7 cellular contexts compared by ENCODE assay signal in the genomic region with DNA sequence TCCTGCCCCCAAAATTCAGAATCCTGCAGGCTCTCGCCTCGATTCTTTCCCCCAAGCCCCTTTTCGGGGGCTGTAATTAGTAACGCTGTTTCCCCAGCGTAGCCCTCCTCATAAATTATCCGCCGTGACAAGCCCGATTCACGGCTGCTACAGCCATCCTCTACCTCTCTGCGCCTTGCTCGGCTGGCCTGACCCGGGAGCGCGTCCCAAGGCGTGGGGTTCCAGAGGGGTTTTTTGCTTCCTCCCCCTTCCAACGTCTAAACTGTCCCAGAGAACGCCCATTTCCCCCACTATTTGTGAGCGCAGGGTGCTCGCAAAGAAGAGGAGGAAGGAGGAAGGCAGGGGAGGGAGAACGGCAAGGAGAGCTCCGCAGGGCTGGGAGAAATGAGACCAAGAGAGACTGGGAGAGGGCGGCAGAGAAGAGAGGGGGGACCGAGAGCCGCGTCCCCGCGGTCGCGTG. TPM values are rescaled to one million over a fixed set of nuclear protein-coding genes. Genes with fewer than 3 reads are reported as not detected.
DNase-seq lines count a peak whose midpoint lies in the region; ATAC-seq and TF ChIP-seq lines count a peak whose summit lies in the region.
"Had no signal": no experiment of that assay in that cellular context is flagged by ENCODE, and none has a peak within 500 bp of the region (broad histone marks: within the 10 kb centered on the region; RNA-seq: fewer than 3 reads in every experiment).

No MANE protein-coding gene starts in this region.

- WGBS in mammary epithelial cell (ENCODE audit: low coverage, missing lambda C conversion rate): 7% methylated on average over 16 of the region's 29 CpGs

- H3K27ac ChIP-seq in mammary epithelial cell (ENCODE audit: insufficient read depth, low read depth, low read length): peak overlapping the region; percentile 89

- H3K9me3 ChIP-seq in mammary epithelial cell (replicated peaks; ENCODE audit: insufficient read depth, low read length): no peaks in the 10 kb centered on the region

- H3K4me2 ChIP-seq in mammary epithelial cell (ENCODE audit: insufficient read depth, low read depth, low read length): peak overlapping the region; percentile 95

- no peak for DNase-seq in H7
- DNase-seq in mammary epithelial cell: peak; percentile 44
- no peak for DNase-seq in natural killer cell treated with Interleukin-12 subunit alpha and Interleukin-12 subunit beta and Interleukin-15 and Interleukin-18, amount 100 ng/mL, for 72 hours (ENCODE audit: low spot score)
- DNase-seq in central memory CD4-positive, alpha-beta T cell: no peak
- DNase-seq in activated CD4-positive, alpha-beta T cell treated with anti-CD3 and anti-CD28 coated beads, Interleukin-2, amount 10 ng/mL, durations not matched to agents 24 days and 14 days: no peak

- intact Hi-C loops in mammary epithelial cell (cut with micrococcal nuclease): loop anchor here (1.0 to 5.0 kb wide), 8 partner anchors 456 to 1250 kb away; a partner anchor contains a TSS
- intact Hi-C loops in activated CD4-positive, alpha-beta T cell treated with anti-CD3 and anti-CD28 coated beads, Interleukin-2, amount 10 ng/mL, durations not matched to agents 24 days and 14 days (cut with micrococcal nuclease): no loop called here

- peaks cover 33 to 43% of the 10 kb centered on the region in 2 donors for H3K27me3 Mint-ChIP-seq in natural killer cell treated with Interleukin-12 subunit alpha and Interleukin-12 subunit beta and Interleukin-15 and Interleukin-18, amount 100 ng/mL, for 72 hours
- peaks cover 25% of the 10 kb centered on the region for H3K27me3 Mint-ChIP-seq in activated CD4-positive, alpha-beta T cell treated with anti-CD3 and anti-CD28 coated beads, Interleukin-2, amount 10 ng/mL, durations not matched to agents 24 days and 14 days

- no peaks in the 10 kb centered on the region for H3K36me3 Mint-ChIP-seq in natural killer cell treated with Interleukin-12 subunit alpha and Interleukin-12 subunit beta and Interleukin-15 and Interleukin-18, amount 100 ng/mL, for 72 hours
- no peaks in the 10 kb centered on the region for H3K36me3 Mint-ChIP-seq in activated CD4-positive, alpha-beta T cell treated with anti-CD3 and anti-CD28 coated beads, Interleukin-2, amount 10 ng/mL, durations not matched to agents 24 days and 14 days (ENCODE audit: low read depth)

- no peaks in the 10 kb centered on the region for H3K9me3 Mint-ChIP-seq in natural killer cell treated with Interleukin-12 subunit alpha and Interleukin-12 subunit beta and Interleukin-15 and Interleukin-18, amount 100 ng/mL, for 72 hours
- no peaks in the 10 kb centered on the region for H3K9me3 Mint-ChIP-seq in activated CD4-positive, alpha-beta T cell treated with anti-CD3 and anti-CD28 coated beads, Interleukin-2, amount 10 ng/mL, durations not matched to agents 24 days and 14 days
- H3K9me3 Mint-ChIP-seq: T-helper 2 cell treated with Interferon-gamma antibody and Interleukin-4, amounts not matched to agents 5 μg/mL and 100 μg/mL, for 36 hours had no signal

- in situ Hi-C loops in mammary epithelial cell (cut with MboI; ENCODE audit: low sequenced_read_pairs in 2 of 2): loop anchor here in 1 of 2 donors (5.0 to 10.0 kb wide), 3 partner anchors 40 to 778 kb away; a partner anchor contains a TSS

- no peaks in the 10 kb centered on the region for H4K20me1 ChIP-seq in mammary epithelial cell (ENCODE audit: insufficient read depth, low read length)

- peak overlapping the region; percentile 91 for H3K9ac ChIP-seq in mammary epithelial cell (ENCODE audit: insufficient read depth, low read length)

- H3K27me3 ChIP-seq in H7 (ENCODE audit: control insufficient read depth, insufficient read depth, low read length) (peaks cover 99% of the 10 kb centered on the region), mammary epithelial cell (ENCODE audit: insufficient read depth, low read length) (no peaks in the 10 kb centered on the region)

- BruUV-seq in mammary epithelial cell (replicated peaks; lab: Mats Ljungman, UMichigan): no TSS peak

- H3K27ac Mint-ChIP-seq in natural killer cell treated with Interleukin-12 subunit alpha and Interleukin-12 subunit beta and Interleukin-15 and Interleukin-18, amount 100 ng/mL, for 72 hours: no peak overlapping the region
- H3K27ac Mint-ChIP-seq in activated CD4-positive, alpha-beta T cell treated with anti-CD3 and anti-CD28 coated beads, Interleukin-2, amount 10 ng/mL, durations not matched to agents 24 days and 14 days: no peak overlapping the region
- H3K27ac Mint-ChIP-seq: T-helper 2 cell treated with Interferon-gamma antibody and Interleukin-4, amounts not matched to agents 5 μg/mL and 100 μg/mL, for 36 hours had no signal

- ATAC-seq in natural killer cell treated with Interleukin-12 subunit alpha and Interleukin-12 subunit beta and Interleukin-15 and Interleukin-18, amount 100 ng/mL, for 72 hours: no peak
- ATAC-seq in GM19324 (IDR thresholded peaks at IDR 0.05; ENCODE audit: low FRiP score, unreplicated experiment): no peak

- H2AFZ ChIP-seq in mammary epithelial cell (ENCODE audit: low read depth, low read length): peak overlapping the region; percentile 34

- H3K4me1 ChIP-seq in mammary epithelial cell (ENCODE audit: insufficient read depth, low read length): peaks cover 59% of the 10 kb centered on the region

- CTCF ChIA-PET in mammary epithelial cell (lab: Charles Lee; ENCODE audit: low non-redundant PET): interaction anchor here (0.6 kb wide), 1 partner anchor 752 kb away, joined by 27 read pairs; no protein-coding TSS in a partner anchor

- H3K79me2 ChIP-seq in mammary epithelial cell (ENCODE audit: insufficient read depth, low read length): peaks cover 76% of the 10 kb centered on the region

- H3K4me3 Mint-ChIP-seq in natural killer cell treated with Interleukin-12 subunit alpha and Interleukin-12 subunit beta and Interleukin-15 and Interleukin-18, amount 100 ng/mL, for 72 hours: peak overlapping the region; percentile 82
- no peak overlapping the region for H3K4me3 Mint-ChIP-seq in activated CD4-positive, alpha-beta T cell treated with anti-CD3 and anti-CD28 coated beads, Interleukin-2, amount 10 ng/mL, durations not matched to agents 24 days and 14 days
- H3K4me3 Mint-ChIP-seq: T-helper 2 cell treated with Interferon-gamma antibody and Interleukin-4, amounts not matched to agents 5 μg/mL and 100 μg/mL, for 36 hours had no signal

- TF ChIP-seq CTCF in mammary epithelial cell (conservative IDR thresholded peaks at IDR 0.05 in 1 of 2, IDR thresholded peaks at IDR 0.05 in 1 of 2; ENCODE audit: extremely low read depth in 1 of 2, insufficient read depth in 1 of 2, low read depth in 1 of 2, low read length in 2 of 2): no peak

- H3K4me3 ChIP-seq in H7 (ENCODE audit: insufficient read depth, low read depth, low read length) (peak overlapping the region; percentile 27), mammary epithelial cell (replicated peaks in 1 of 3; ENCODE audit: insufficient read depth in 1 of 3, low read depth in 2 of 3, low read length in 3 of 3) (peak overlapping the region; percentile 70 to 81 (median 74))

- dilution Hi-C loops in mammary epithelial cell (cut with HindIII; ENCODE audit: low sequenced_read_pairs): no loop called here

- no peaks in the 10 kb centered on the region for H3K36me3 ChIP-seq in H7 (replicated peaks; ENCODE audit: control insufficient read depth, insufficient read depth, low read length)
- no peaks in the 10 kb centered on the region for H3K36me3 ChIP-seq in mammary epithelial cell (ENCODE audit: insufficient read depth, low read length)

- H3K4me1 Mint-ChIP-seq in natural killer cell treated with Interleukin-12 subunit alpha and Interleukin-12 subunit beta and Interleukin-15 and Interleukin-18, amount 100 ng/mL, for 72 hours (ENCODE audit: low read depth in 2 of 2): peaks cover 8 to 11% of the 10 kb centered on the region in 2 donors
- H3K4me1 Mint-ChIP-seq in activated CD4-positive, alpha-beta T cell treated with anti-CD3 and anti-CD28 coated beads, Interleukin-2, amount 10 ng/mL, durations not matched to agents 24 days and 14 days: no peaks in the 10 kb centered on the region

RNA-seq across cellular contexts. Expression of a gene that starts 0.9 kb away (rescaled TPM):
- total RNA-seq in H7 (2014; rRNA removed; shearing (Covaris generic)): not detected in 2 replicates
- total RNA-seq in mammary epithelial cell: 10 to 100 TPM in 1 of 2 donors, 1 to 10 TPM in 1; 9.1 to 11.0 TPM
- 8.6 TPM for polyA plus RNA-seq in mammary epithelial cell
- polyA minus RNA-seq in mammary epithelial cell: 4.3 TPM
- under 1 TPM; 0.33 to 0.64 TPM for total RNA-seq in natural killer cell treated with Interleukin-12 subunit alpha and Interleukin-12 subunit beta and Interleukin-15 and Interleukin-18, amount 100 ng/mL, for 72 hours
- not detected in 2 replicates for total RNA-seq in activated CD4-positive, alpha-beta T cell treated with anti-CD3 and anti-CD28 coated beads, Interleukin-2, amount 10 ng/mL, durations not matched to agents 24 days and 14 days

RNA-seq across cellular contexts. Expression of a gene that starts 5.0 kb away (rescaled TPM):
- not detected in 2 replicates for total RNA-seq in H7 (2014; rRNA removed; shearing (Covaris generic))
- 1 to 10 TPM; 3.1 to 4.7 TPM for total RNA-seq in mammary epithelial cell
- polyA plus RNA-seq in mammary epithelial cell: 0.71 TPM
- polyA minus RNA-seq in mammary epithelial cell: 1.1 TPM
- under 1 TPM in 1 of 2 donors, not detected in 1; 0.81 TPM for total RNA-seq in natural killer cell treated with Interleukin-12 subunit alpha and Interleukin-12 subunit beta and Interleukin-15 and Interleukin-18, amount 100 ng/mL, for 72 hours
- total RNA-seq in activated CD4-positive, alpha-beta T cell treated with anti-CD3 and anti-CD28 coated beads, Interleukin-2, amount 10 ng/mL, durations not matched to agents 24 days and 14 days: not detected in 2 replicates

RNA-seq across cellular contexts. Expression of a gene that starts 9.8 kb away (rescaled TPM):
- total RNA-seq in H7 (2014; rRNA removed; shearing (Covaris generic)): not detected in 2 replicates
- total RNA-seq in mammary epithelial cell: 1 to 10 TPM; 2.0 to 9.9 TPM
- polyA plus RNA-seq in mammary epithelial cell: 1.4 TPM
- polyA minus RNA-seq in mammary epithelial cell: 0.83 TPM
- total RNA-seq in natural killer cell treated with Interleukin-12 subunit alpha and Interleukin-12 subunit beta and Interleukin-15 and Interleukin-18, amount 100 ng/mL, for 72 hours: not detected
- total RNA-seq in activated CD4-positive, alpha-beta T cell treated with anti-CD3 and anti-CD28 coated beads, Interleukin-2, amount 10 ng/mL, durations not matched to agents 24 days and 14 days: not detected in 2 replicates

RNA-seq across cellular contexts. Expression of a gene that starts 12.0 kb away (rescaled TPM):
- not detected in 2 replicates for total RNA-seq in H7 (2014; rRNA removed; shearing (Covaris generic))
- 1 to 10 TPM in 1 of 2 donors, not detected in 1; 1.5 TPM for total RNA-seq in mammary epithelial cell
- 1.8 TPM for polyA plus RNA-seq in mammary epithelial cell
- polyA minus RNA-seq in mammary epithelial cell: 9.3 TPM
- under 1 TPM in 1 of 2 donors, not detected in 1; 0.55 TPM for total RNA-seq in natural killer cell treated with Interleukin-12 subunit alpha and Interleukin-12 subunit beta and Interleukin-15 and Interleukin-18, amount 100 ng/mL, for 72 hours
- total RNA-seq in activated CD4-positive, alpha-beta T cell treated with anti-CD3 and anti-CD28 coated beads, Interleukin-2, amount 10 ng/mL, durations not matched to agents 24 days and 14 days: not detected in 2 replicates

RNA-seq across cellular contexts. Expression of a gene that starts 13.9 kb away (rescaled TPM):
- not detected in 2 replicates for total RNA-seq in H7 (2014; rRNA removed; shearing (Covaris generic))
- 1 to 10 TPM; 2.3 to 8.0 TPM for total RNA-seq in mammary epithelial cell
- 3.9 TPM for polyA plus RNA-seq in mammary epithelial cell
- 3.7 TPM for polyA minus RNA-seq in mammary epithelial cell
- under 1 TPM in 1 of 2 donors, not detected in 1; 0.20 TPM for total RNA-seq in natural killer cell treated with Interleukin-12 subunit alpha and Interleukin-12 subunit beta and Interleukin-15 and Interleukin-18, amount 100 ng/mL, for 72 hours
- not detected in 2 replicates for total RNA-seq in activated CD4-positive, alpha-beta T cell treated with anti-CD3 and anti-CD28 coated beads, Interleukin-2, amount 10 ng/mL, durations not matched to agents 24 days and 14 days
